In the genomic region with DNA sequence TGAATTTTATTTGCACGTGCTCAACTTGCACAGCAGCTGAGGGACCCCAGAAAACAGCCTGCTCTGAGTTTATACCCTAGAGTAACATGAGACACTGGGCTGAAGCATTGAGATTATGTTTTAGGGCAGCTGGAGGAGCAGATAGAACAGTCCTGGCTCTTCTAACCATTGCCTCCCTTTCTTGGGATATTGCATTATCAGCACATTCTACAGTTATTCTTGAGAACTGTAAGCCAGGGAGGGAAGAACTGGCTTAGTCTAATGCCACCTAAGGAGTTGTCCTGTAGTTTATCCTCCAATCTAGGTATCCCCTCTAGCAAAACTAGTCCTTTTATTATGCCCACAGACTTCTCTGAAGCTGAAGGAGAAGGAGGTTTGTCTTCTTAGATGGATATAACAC, we compare ENCODE assay signal across 23 cellular contexts.
"Had no signal": no experiment of that assay in that cellular context is flagged by ENCODE, and none has a peak within 500 bp of the region (broad histone marks: within the 10 kb centered on the region; RNA-seq: fewer than 3 reads in every experiment).

No MANE protein-coding gene starts in this region.

- H2AFZ ChIP-seq: PC-9 had no signal

- H3K27me3 ChIP-seq: Peyer's patch, SJSA1 had no signal

- H3K27ac ChIP-seq: HL-60, KMS-11, PC-9, Peyer's patch, SJSA1, SK-N-MC had no signal

- H3K4me3 ChIP-seq: PC-9, Peyer's patch, SJSA1, SK-N-MC had no signal

- H3K9me3 ChIP-seq: Peyer's patch, SJSA1 had no signal

- ATAC-seq: Right ventricle myocardium inferior had no signal

- H3K9ac ChIP-seq: KMS-11 had no signal

- DNase-seq: Kasumi-1; MM.1S; NCI-H1105; NCI-H1417; NCI-H1436 treated with DMSO at 0.1 percent for 48 hours; NCI-H1694; NCI-H187 treated with DMSO at 0.1 percent for 48 hours; NCI-H2029 treated with DMSO at 0.1 percent for 48 hours; NCI-H2171 treated with DMSO at 0.1 percent for 48 hours; NCI-H345; NCI-H446 treated with DMSO at 0.1 percent for 48 hours; NCI-H510A treated with DMSO at 0.1 percent for 48 hours; NCI-H69; NCI-H774; NK-92 treated with Interleukin-12 subunit alpha and Interleukin-12 subunit beta, amount 100 ng/mL, for 24 hours; PC-9; Peyer's patch; SHP77 treated with DMSO at 0.1 percent for 48 hours had no signal

- H3K4me2 ChIP-seq: KMS-11, PC-9 had no signal

- H3K4me1 ChIP-seq: Peyer's patch, SJSA1 had no signal
